In the genomic region with DNA sequence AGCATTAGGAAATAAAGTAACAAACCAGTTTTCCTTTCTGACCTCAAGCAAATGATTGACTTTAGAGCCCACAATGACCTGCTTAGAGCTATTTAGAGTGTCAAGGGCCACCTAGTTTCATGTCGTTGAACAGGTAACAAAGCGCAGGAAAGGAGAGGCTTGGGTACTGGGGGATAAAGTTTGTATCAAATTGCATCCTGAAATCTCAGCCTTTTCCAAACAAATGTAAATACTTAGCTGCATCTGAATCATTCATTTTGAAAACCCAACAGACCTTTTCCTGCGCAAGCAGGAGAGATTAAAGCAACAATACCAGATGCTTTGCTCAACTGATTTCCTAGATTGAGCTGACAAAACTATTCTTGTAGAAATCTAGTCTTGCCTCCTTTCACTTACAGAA, we compare ENCODE assay signal across 21 cellular contexts.
"Had no signal": no experiment of that assay in that cellular context is flagged by ENCODE, and none has a peak within 500 bp of the region (broad histone marks: within the 10 kb centered on the region; RNA-seq: fewer than 3 reads in every experiment).

No MANE protein-coding gene starts in this region.

- H3K27me3 ChIP-seq: gastroesophageal sphincter, heart left ventricle, sigmoid colon, uterus had no signal

- H3K36me3 ChIP-seq: gastroesophageal sphincter, heart left ventricle, left ventricle myocardium inferior, sigmoid colon, uterus, WERI-Rb-1 had no signal

- H3K4me2 ChIP-seq: smooth muscle cell had no signal

- H3K9me3 ChIP-seq: uterus had no signal

- H3K27ac ChIP-seq: epithelial cell of prostate, gastroesophageal sphincter, left ventricle myocardium inferior, sigmoid colon, uterus, WERI-Rb-1 had no signal

- H3K4me3 Mint-ChIP-seq: activated T-cell treated with anti-CD3 and anti-CD28 coated beads, Interleukin-2, amount 50 U/mL, for 24 hours; activated T-helper 17 cell treated with anti-CD3 and anti-CD28 coated beads, Interleukin-2, amount 50 U/mL, for 72 hours; naive thymus-derived CD4-positive, alpha-beta T cell; neural crest cell; stimulated activated naive B cell treated with anti-CD40 and anti-IgM and Interleukin-4, amounts not matched to agents 10 μg/mL and 1 μg/mL and 100 μg/mL, for 72 hours had no signal

- H3K4me1 Mint-ChIP-seq: activated T-helper 17 cell treated with anti-CD3 and anti-CD28 coated beads, Interleukin-2, amount 50 U/mL, for 72 hours; naive thymus-derived CD4-positive, alpha-beta T cell; stimulated activated naive B cell treated with anti-CD40 and anti-IgM and Interleukin-4, amounts not matched to agents 10 μg/mL and 1 μg/mL and 100 μg/mL, for 72 hours had no signal

- H3K4me3 ChIP-seq: gastroesophageal sphincter, heart left ventricle, left ventricle myocardium inferior, sigmoid colon, smooth muscle cell, uterus had no signal

- H3K27me3 Mint-ChIP-seq: stimulated activated naive B cell treated with anti-CD40 and anti-IgM and Interleukin-4, amounts not matched to agents 10 μg/mL and 1 μg/mL and 100 μg/mL, for 72 hours had no signal

- ATAC-seq: activated naive CD4-positive, alpha-beta T cell treated with anti-CD3 and anti-CD28 coated beads, Interleukin-2, amount 50 U/mL, for 72 hours; activated T-helper 17 cell treated with anti-CD3 and anti-CD28 coated beads, Interleukin-2, amount 50 U/mL, for 72 hours; gastroesophageal sphincter; naive thymus-derived CD4-positive, alpha-beta T cell; stimulated activated naive B cell treated with anti-CD40 and anti-IgM and Interleukin-4, amounts not matched to agents 10 μg/mL and 1 μg/mL and 100 μg/mL, for 72 hours had no signal

- DNase-seq: activated CD4-positive, alpha-beta T cell treated with anti-CD3 and anti-CD28 coated beads for 1 hour; activated T-cell treated with anti-CD3 and anti-CD28 coated beads, Interleukin-2, amount 50 U/mL, for 24 hours; cortex of kidney; heart left ventricle; left ventricle myocardium inferior; naive thymus-derived CD4-positive, alpha-beta T cell; occipital lobe; sigmoid colon; stimulated activated CD4-positive, alpha-beta T cell treated with anti-CD3 and anti-CD28 coated beads, Interleukin-15, amount 100 ng/mL, for 24 hours; stimulated activated CD4-positive, alpha-beta T cell treated with anti-CD3 and anti-CD28 coated beads, Interleukin-2, amount 100 ng/mL, for 48 hours; stimulated activated CD8-positive, alpha-beta memory T cell treated with anti-CD3 and anti-CD28 coated beads, Interleukin-4, amount 100 ng/mL, for 48 hours; stimulated activated naive B cell treated with anti-CD40 and anti-IgM and Interleukin-4, amounts not matched to agents 10 μg/mL and 1 μg/mL and 100 μg/mL, for 72 hours; trophoblast cell; uterus; WERI-Rb-1 had no signal

- H3K4me1 ChIP-seq: gastroesophageal sphincter, sigmoid colon, uterus had no signal

- H3K27ac Mint-ChIP-seq: activated naive CD4-positive, alpha-beta T cell treated with anti-CD3 and anti-CD28 coated beads, Interleukin-2, amount 50 U/mL, for 72 hours; activated T-cell treated with anti-CD3 and anti-CD28 coated beads, Interleukin-2, amount 50 U/mL, for 24 hours; activated T-helper 17 cell treated with anti-CD3 and anti-CD28 coated beads, Interleukin-2, amount 50 U/mL, for 72 hours; naive thymus-derived CD4-positive, alpha-beta T cell; stimulated activated naive B cell treated with anti-CD40 and anti-IgM and Interleukin-4, amounts not matched to agents 10 μg/mL and 1 μg/mL and 100 μg/mL, for 72 hours had no signal
